In the genomic region with DNA sequence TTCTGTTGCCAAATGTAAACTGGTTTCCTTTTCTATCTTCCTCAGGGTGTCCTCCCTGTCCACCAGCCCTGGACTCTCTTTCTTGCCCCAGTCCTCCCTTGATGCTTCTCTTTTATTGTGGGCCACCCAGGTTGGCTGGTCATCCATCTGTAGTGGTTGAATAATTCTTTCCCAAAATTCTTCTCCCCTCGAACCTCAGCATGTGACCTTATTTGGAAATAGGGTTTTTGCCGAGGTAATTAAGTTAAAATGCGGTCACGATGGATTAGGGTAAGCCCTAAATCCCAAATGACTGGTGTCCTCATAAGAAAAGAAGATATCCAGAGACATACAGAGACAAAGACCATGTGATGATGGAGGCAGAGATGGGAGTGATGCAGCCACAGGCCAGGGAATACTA, we compare ENCODE assay signal across 1 cellular context.
TF ChIP-seq lines count a peak whose summit lies in the region.

No MANE protein-coding gene starts in this region.

TF ChIP-seq in H1, 55 proteins besides CTCF, POLR2A, EP300 and RAD21:
- TF ChIP-seq, protein P1, sequence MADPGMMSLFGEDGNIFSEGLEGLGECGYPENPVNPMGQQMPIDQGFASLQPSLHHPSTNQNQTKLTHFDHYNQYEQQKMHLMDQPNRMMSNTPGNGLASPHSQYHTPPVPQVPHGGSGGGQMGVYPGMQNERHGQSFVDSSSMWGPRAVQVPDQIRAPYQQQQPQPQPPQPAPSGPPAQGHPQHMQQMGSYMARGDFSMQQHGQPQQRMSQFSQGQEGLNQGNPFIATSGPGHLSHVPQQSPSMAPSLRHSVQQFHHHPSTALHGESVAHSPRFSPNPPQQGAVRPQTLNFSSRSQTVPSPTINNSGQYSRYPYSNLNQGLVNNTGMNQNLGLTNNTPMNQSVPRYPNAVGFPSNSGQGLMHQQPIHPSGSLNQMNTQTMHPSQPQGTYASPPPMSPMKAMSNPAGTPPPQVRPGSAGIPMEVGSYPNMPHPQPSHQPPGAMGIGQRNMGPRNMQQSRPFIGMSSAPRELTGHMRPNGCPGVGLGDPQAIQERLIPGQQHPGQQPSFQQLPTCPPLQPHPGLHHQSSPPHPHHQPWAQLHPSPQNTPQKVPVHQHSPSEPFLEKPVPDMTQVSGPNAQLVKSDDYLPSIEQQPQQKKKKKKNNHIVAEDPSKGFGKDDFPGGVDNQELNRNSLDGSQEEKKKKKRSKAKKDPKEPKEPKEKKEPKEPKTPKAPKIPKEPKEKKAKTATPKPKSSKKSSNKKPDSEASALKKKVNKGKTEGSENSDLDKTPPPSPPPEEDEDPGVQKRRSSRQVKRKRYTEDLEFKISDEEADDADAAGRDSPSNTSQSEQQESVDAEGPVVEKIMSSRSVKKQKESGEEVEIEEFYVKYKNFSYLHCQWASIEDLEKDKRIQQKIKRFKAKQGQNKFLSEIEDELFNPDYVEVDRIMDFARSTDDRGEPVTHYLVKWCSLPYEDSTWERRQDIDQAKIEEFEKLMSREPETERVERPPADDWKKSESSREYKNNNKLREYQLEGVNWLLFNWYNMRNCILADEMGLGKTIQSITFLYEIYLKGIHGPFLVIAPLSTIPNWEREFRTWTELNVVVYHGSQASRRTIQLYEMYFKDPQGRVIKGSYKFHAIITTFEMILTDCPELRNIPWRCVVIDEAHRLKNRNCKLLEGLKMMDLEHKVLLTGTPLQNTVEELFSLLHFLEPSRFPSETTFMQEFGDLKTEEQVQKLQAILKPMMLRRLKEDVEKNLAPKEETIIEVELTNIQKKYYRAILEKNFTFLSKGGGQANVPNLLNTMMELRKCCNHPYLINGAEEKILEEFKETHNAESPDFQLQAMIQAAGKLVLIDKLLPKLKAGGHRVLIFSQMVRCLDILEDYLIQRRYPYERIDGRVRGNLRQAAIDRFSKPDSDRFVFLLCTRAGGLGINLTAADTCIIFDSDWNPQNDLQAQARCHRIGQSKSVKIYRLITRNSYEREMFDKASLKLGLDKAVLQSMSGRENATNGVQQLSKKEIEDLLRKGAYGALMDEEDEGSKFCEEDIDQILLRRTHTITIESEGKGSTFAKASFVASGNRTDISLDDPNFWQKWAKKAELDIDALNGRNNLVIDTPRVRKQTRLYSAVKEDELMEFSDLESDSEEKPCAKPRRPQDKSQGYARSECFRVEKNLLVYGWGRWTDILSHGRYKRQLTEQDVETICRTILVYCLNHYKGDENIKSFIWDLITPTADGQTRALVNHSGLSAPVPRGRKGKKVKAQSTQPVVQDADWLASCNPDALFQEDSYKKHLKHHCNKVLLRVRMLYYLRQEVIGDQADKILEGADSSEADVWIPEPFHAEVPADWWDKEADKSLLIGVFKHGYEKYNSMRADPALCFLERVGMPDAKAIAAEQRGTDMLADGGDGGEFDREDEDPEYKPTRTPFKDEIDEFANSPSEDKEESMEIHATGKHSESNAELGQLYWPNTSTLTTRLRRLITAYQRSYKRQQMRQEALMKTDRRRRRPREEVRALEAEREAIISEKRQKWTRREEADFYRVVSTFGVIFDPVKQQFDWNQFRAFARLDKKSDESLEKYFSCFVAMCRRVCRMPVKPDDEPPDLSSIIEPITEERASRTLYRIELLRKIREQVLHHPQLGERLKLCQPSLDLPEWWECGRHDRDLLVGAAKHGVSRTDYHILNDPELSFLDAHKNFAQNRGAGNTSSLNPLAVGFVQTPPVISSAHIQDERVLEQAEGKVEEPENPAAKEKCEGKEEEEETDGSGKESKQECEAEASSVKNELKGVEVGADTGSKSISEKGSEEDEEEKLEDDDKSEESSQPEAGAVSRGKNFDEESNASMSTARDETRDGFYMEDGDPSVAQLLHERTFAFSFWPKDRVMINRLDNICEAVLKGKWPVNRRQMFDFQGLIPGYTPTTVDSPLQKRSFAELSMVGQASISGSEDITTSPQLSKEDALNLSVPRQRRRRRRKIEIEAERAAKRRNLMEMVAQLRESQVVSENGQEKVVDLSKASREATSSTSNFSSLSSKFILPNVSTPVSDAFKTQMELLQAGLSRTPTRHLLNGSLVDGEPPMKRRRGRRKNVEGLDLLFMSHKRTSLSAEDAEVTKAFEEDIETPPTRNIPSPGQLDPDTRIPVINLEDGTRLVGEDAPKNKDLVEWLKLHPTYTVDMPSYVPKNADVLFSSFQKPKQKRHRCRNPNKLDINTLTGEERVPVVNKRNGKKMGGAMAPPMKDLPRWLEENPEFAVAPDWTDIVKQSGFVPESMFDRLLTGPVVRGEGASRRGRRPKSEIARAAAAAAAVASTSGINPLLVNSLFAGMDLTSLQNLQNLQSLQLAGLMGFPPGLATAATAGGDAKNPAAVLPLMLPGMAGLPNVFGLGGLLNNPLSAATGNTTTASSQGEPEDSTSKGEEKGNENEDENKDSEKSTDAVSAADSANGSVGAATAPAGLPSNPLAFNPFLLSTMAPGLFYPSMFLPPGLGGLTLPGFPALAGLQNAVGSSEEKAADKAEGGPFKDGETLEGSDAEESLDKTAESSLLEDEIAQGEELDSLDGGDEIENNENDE (IDR thresholded peaks at IDR 0.05; ENCODE audit: insufficient replicate concordance, low read length) = no peak
- TF ChIP-seq, protein P2, sequence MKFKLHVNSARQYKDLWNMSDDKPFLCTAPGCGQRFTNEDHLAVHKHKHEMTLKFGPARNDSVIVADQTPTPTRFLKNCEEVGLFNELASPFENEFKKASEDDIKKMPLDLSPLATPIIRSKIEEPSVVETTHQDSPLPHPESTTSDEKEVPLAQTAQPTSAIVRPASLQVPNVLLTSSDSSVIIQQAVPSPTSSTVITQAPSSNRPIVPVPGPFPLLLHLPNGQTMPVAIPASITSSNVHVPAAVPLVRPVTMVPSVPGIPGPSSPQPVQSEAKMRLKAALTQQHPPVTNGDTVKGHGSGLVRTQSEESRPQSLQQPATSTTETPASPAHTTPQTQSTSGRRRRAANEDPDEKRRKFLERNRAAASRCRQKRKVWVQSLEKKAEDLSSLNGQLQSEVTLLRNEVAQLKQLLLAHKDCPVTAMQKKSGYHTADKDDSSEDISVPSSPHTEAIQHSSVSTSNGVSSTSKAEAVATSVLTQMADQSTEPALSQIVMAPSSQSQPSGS (IDR thresholded peaks at IDR 0.05; ENCODE audit: low read length) = no peak
- TF ChIP-seq CBX8 (IDR thresholded peaks at IDR 0.05; ENCODE audit: borderline replicate concordance, low read depth, low read length) = no peak
- no peak for TF ChIP-seq CEBPB (IDR thresholded peaks at IDR 0.05; ENCODE audit: low read depth, low read length)
- TF ChIP-seq BACH1 (IDR thresholded peaks at IDR 0.05; ENCODE audit: low read length) = no peak
- TF ChIP-seq, protein P3, sequence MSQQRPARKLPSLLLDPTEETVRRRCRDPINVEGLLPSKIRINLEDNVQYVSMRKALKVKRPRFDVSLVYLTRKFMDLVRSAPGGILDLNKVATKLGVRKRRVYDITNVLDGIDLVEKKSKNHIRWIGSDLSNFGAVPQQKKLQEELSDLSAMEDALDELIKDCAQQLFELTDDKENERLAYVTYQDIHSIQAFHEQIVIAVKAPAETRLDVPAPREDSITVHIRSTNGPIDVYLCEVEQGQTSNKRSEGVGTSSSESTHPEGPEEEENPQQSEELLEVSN (IDR thresholded peaks at IDR 0.05) = no peak
- no peak for TF ChIP-seq TBP (IDR thresholded peaks at IDR 0.05; ENCODE audit: low read depth, low read length)
- no peak for TF ChIP-seq GTF2F1 (IDR thresholded peaks at IDR 0.05; ENCODE audit: borderline replicate concordance, low read depth, low read length)
- no peak for TF ChIP-seq PHF8 (conservative IDR thresholded peaks at IDR 0.05; ENCODE audit: low read depth, low read length)
